In the genomic region with DNA sequence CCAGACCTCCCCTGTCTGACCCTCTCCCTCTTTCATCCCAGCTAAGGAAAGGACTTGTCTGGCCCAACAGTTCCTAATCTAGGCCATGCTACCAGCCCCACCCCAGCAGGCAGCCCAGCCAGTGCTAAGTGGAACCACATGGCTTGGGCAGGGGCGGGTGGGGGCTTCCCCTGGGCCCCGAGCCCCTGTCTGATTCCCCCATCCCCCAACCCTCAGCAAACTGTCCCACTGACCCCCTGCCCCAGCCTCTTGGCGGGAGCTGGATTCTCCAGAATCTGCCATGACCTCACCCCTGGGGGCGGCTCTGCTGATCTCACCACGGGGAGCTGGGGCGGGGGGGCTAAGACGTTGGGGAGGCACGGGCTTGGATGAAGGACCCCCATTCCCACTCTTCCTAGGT, we compare ENCODE assay signal across 16 cellular contexts. TPM values are rescaled to one million over a fixed set of nuclear protein-coding genes. Genes with fewer than 3 reads are reported as not detected.
DNase-seq lines count a peak whose midpoint lies in the region; ATAC-seq and TF ChIP-seq lines count a peak whose summit lies in the region.
"Had no signal": no experiment of that assay in that cellular context is flagged by ENCODE, and none has a peak within 500 bp of the region (broad histone marks: within the 10 kb centered on the region; RNA-seq: fewer than 3 reads in every experiment).

No MANE protein-coding gene starts in this region.

- no peaks in the 10 kb centered on the region for H3K9me3 Mint-ChIP-seq in activated T-helper 2 cell treated with anti-CD3 and anti-CD28 coated beads, Interferon-gamma antibody, Interleukin-2, Interleukin-4, amounts not matched to agents 10 μg/mL and 5 μg/mL and 100 μg/mL, durations not matched to agents 14 hours and 24 hours and 36 hours
- H3K9me3 Mint-ChIP-seq: central memory CD8-positive, alpha-beta T cell had no signal

- H3K36me3 Mint-ChIP-seq in activated T-helper 2 cell treated with anti-CD3 and anti-CD28 coated beads, Interferon-gamma antibody, Interleukin-2, Interleukin-4, amounts not matched to agents 10 μg/mL and 5 μg/mL and 100 μg/mL, durations not matched to agents 14 hours and 24 hours and 36 hours (ENCODE audit: low read depth) = no peaks in the 10 kb centered on the region

- no peak for TF ChIP-seq CTCF in adrenal gland (IDR thresholded peaks at IDR 0.05)
- no peak for TF ChIP-seq CTCF in left ventricle myocardium inferior (IDR thresholded peaks at IDR 0.05; ENCODE audit: borderline replicate concordance)
- no peak for TF ChIP-seq CTCF in gastrocnemius medialis (IDR thresholded peaks at IDR 0.05 in 4 of 5, conservative IDR thresholded peaks at IDR 0.05 in 1 of 5)

- 33 to 62% (median 52%) methylated on average over 3 to 8 of the region's 8 CpGs for WGBS in adrenal gland, 4 donors

- intact Hi-C loops in adrenal gland (cut with DNase I) = no loop called here
- intact Hi-C loops in left ventricle myocardium inferior (cut with micrococcal nuclease) = no loop called here
- intact Hi-C loops in gastrocnemius medialis (cut with DNase I; ENCODE audit: low total_unique reads) = loop anchor here (5.0 kb wide), 1 partner anchor 60 kb away; no protein-coding TSS in a partner anchor
- intact Hi-C loops in activated T-helper 2 cell treated with anti-CD3 and anti-CD28 coated beads, Interferon-gamma antibody, Interleukin-2, Interleukin-4, amounts not matched to agents 10 μg/mL and 5 μg/mL and 100 μg/mL, durations not matched to agents 14 hours and 24 hours and 36 hours (cut with micrococcal nuclease) = no loop called here

- H3K4me3 Mint-ChIP-seq in activated T-helper 2 cell treated with anti-CD3 and anti-CD28 coated beads, Interferon-gamma antibody, Interleukin-2, Interleukin-4, amounts not matched to agents 10 μg/mL and 5 μg/mL and 100 μg/mL, durations not matched to agents 14 hours and 24 hours and 36 hours (ENCODE audit: low read depth) = no peak overlapping the region
- H3K4me3 Mint-ChIP-seq: activated CD4-positive, alpha-beta T cell treated with anti-CD3 and anti-CD28 coated beads for 36 hours had no signal

- peaks cover 30% of the 10 kb centered on the region for H3K27me3 Mint-ChIP-seq in activated T-helper 2 cell treated with anti-CD3 and anti-CD28 coated beads, Interferon-gamma antibody, Interleukin-2, Interleukin-4, amounts not matched to agents 10 μg/mL and 5 μg/mL and 100 μg/mL, durations not matched to agents 14 hours and 24 hours and 36 hours (ENCODE audit: low read depth)

- DNase-seq in AG20443 (ENCODE audit: low spot score) (peak; percentile 52), adrenal gland (peak in 1 of 7 donors; percentile 28), left ventricle myocardium inferior (peak; percentile 57), gastrocnemius medialis (no peak), NCI-H1694 treated with DMSO at 0.1 percent for 48 hours (lab: John Stamatoyannopoulos, UW) (no peak), GDM1 (lab: John Stamatoyannopoulos, UW) (no peak)
- no peak for DNase-seq in activated T-helper 2 cell treated with anti-CD3 and anti-CD28 coated beads, Interferon-gamma antibody, Interleukin-2, Interleukin-4, amounts not matched to agents 10 μg/mL and 5 μg/mL and 100 μg/mL, durations not matched to agents 14 hours and 24 hours and 36 hours (ENCODE audit: low spot score)
- DNase-seq: activated CD4-positive, alpha-beta T cell treated with anti-CD3 and anti-CD28 coated beads for 36 hours; foreskin melanocyte; NCI-H2107; occipital lobe; trophoblast cell had no signal

- no peak for ATAC-seq in gastrocnemius medialis
- no peak for ATAC-seq in HG03196 (IDR thresholded peaks at IDR 0.05; ENCODE audit: unreplicated experiment)
- ATAC-seq: activated CD4-positive, alpha-beta T cell treated with anti-CD3 and anti-CD28 coated beads for 36 hours; left colon had no signal

- H3K36me3 ChIP-seq in adrenal gland (replicated peaks in 1 of 2) (no peaks in the 10 kb centered on the region), left ventricle myocardium inferior (peaks cover 20% of the 10 kb centered on the region), gastrocnemius medialis (no peaks in the 10 kb centered on the region)

- H3K4me1 ChIP-seq in adrenal gland (replicated peaks in 1 of 2) (peaks cover 11 to 12% of the 10 kb centered on the region in 2 donors), left ventricle myocardium inferior (peaks cover 50% of the 10 kb centered on the region), gastrocnemius medialis (no peaks in the 10 kb centered on the region)

- H3K27ac Mint-ChIP-seq in activated T-helper 2 cell treated with anti-CD3 and anti-CD28 coated beads, Interferon-gamma antibody, Interleukin-2, Interleukin-4, amounts not matched to agents 10 μg/mL and 5 μg/mL and 100 μg/mL, durations not matched to agents 14 hours and 24 hours and 36 hours = no peak overlapping the region
- H3K27ac Mint-ChIP-seq: activated CD4-positive, alpha-beta T cell treated with anti-CD3 and anti-CD28 coated beads for 36 hours had no signal

- peaks cover 20% of the 10 kb centered on the region for H3K27me3 ChIP-seq in adrenal gland
- H3K27me3 ChIP-seq in left ventricle myocardium inferior (ENCODE audit: low read depth) = peaks cover 97% of the 10 kb centered on the region
- H3K27me3 ChIP-seq in gastrocnemius medialis = peaks cover 8 to 33% (median 32%) of the 10 kb centered on the region in 3 donors

- peak overlapping the region in 3 of 5 donors; percentile 31 to 87 (median 73) for H3K27ac ChIP-seq in adrenal gland
- H3K27ac ChIP-seq in left ventricle myocardium inferior (replicated peaks) = peak overlapping the region; percentile 87
- peak overlapping the region; percentile 74 to 75 (median 74) for H3K27ac ChIP-seq in gastrocnemius medialis
- H3K27ac ChIP-seq: KMS-11 had no signal

- in situ Hi-C loops in gastrocnemius medialis (cut with MboI; ENCODE audit: low sequenced_read_pairs in 4 of 4) = loop anchor here in 1 of 4 donors (10.0 kb wide), 1 partner anchor 63 kb away; no protein-coding TSS in a partner anchor

- peaks cover 15% of the 10 kb centered on the region for H3K4me1 Mint-ChIP-seq in activated T-helper 2 cell treated with anti-CD3 and anti-CD28 coated beads, Interferon-gamma antibody, Interleukin-2, Interleukin-4, amounts not matched to agents 10 μg/mL and 5 μg/mL and 100 μg/mL, durations not matched to agents 14 hours and 24 hours and 36 hours (ENCODE audit: low read depth)

- no peaks in the 10 kb centered on the region for H3K9me3 ChIP-seq in adrenal gland (replicated peaks in 1 of 3)
- no peaks in the 10 kb centered on the region for H3K9me3 ChIP-seq in left ventricle myocardium inferior (replicated peaks)
- H3K9me3 ChIP-seq in gastrocnemius medialis = no peaks in the 10 kb centered on the region

- H3K4me3 ChIP-seq in adrenal gland (no peak overlapping the region), left ventricle myocardium inferior (peak overlapping the region; percentile 69), gastrocnemius medialis (no peak overlapping the region)

- TF ChIP-seq POLR2A in adrenal gland (IDR thresholded peaks at IDR 0.05) (no peak), gastrocnemius medialis (IDR thresholded peaks at IDR 0.05) (no peak)

RNA-seq across cellular contexts. Expression of gene COL5A3, which starts 2.9 kb away (rescaled TPM):
- 10 to 100 TPM in 1 of 8 donors, 1 to 10 TPM in 7; 3.5 to 12.4 (median 6.8) TPM for total RNA-seq in adrenal gland
- polyA plus RNA-seq in adrenal gland = 10 to 100 TPM in 2 of 3 donors, 1 to 10 TPM in 1; 1.5 to 26.2 (median 18.2) TPM
- total RNA-seq in left ventricle myocardium inferior = 8.7 TPM
- 1 to 10 TPM; 5.7 to 9.8 (median 6.6) TPM for total RNA-seq in gastrocnemius medialis
- 0.80 and 0.87 TPM in 2 replicates for total RNA-seq in activated T-helper 2 cell treated with anti-CD3 and anti-CD28 coated beads, Interferon-gamma antibody, Interleukin-2, Interleukin-4, amounts not matched to agents 10 μg/mL and 5 μg/mL and 100 μg/mL, durations not matched to agents 14 hours and 24 hours and 36 hours

RNA-seq across cellular contexts. Expression of gene RDH8, which starts 5.9 kb away (rescaled TPM):
- total RNA-seq in adrenal gland (not detected), left ventricle myocardium inferior (not detected), gastrocnemius medialis (not detected)
- not detected for polyA plus RNA-seq in adrenal gland
- total RNA-seq in activated T-helper 2 cell treated with anti-CD3 and anti-CD28 coated beads, Interferon-gamma antibody, Interleukin-2, Interleukin-4, amounts not matched to agents 10 μg/mL and 5 μg/mL and 100 μg/mL, durations not matched to agents 14 hours and 24 hours and 36 hours = not detected in 2 replicates
- total RNA-seq: activated CD4-positive, alpha-beta T cell treated with anti-CD3 and anti-CD28 coated beads for 36 hours; left colon; occipital lobe had no signal

Comparison
In these comparisons a context has a peak if more than half of its experiments do, and no peak if none do; other contexts are left out.
1. DNase-seq: peak in AG20443 (single experiment) and left ventricle myocardium inferior (single experiment); none in gastrocnemius medialis (0 of 2), activated T-helper 2 cell treated with anti-CD3 and anti-CD28 coated beads, Interferon-gamma antibody, Interleukin-2, Interleukin-4, amounts not matched to agents 10 μg/mL and 5 μg/mL and 100 μg/mL, durations not matched to agents 14 hours and 24 hours and 36 hours (single experiment), NCI-H1694 treated with DMSO at 0.1 percent for 48 hours (single experiment) and GDM1 (single experiment).
2. Peak in every context shown above with its lines, with median percentiles within 50 percentile points of each other: H3K27ac ChIP-seq.